ENCODE assay signal across 7 cellular contexts in the genomic region with DNA sequence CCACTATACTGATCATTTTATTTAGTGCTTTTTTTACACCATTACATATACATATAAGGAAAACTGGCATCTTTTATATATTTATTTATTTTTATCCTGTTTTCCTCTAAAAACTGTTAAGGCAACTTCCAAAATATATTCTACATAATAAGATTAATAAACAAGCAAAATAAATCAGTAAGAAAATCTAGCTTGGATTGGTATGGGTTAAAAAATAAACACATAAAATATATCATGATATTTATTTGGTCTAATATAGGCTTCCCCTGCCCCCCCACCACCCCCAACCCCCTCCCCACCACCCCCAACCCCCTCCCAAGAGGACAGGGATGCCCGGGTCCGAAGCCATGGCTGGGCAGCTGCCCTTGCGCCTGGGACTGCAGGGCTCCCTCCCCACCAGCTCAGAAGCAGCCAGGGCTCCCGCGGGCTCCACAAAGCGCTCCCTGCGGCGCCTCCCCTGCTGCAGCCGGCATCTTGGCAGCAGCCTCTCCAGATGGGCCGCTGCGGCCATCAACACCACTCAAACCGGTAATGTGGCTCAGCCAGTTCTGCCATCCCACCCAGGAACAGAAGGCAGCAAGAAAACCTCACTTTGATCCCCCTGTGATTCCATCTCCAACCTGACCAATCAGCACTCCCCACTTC.
A peak's percentile ranks its signal among the peaks of the same experiment; 100 is the strongest.
DNase-seq lines count a peak whose midpoint lies in the region; ATAC-seq, FAIRE-seq and TF ChIP-seq lines count a peak whose summit lies in the region.
"Not testable (repeated sequence)": the region's sequence is repeated elsewhere in the genome, so short reads cannot be mapped to it uniquely, and the experiment has no call there.

No MANE protein-coding gene starts in this region.

- not testable (repeated sequence) for H3K27me3 ChIP-seq in H7 (ENCODE audit: control insufficient read depth, insufficient read depth, low read length); endodermal cell (ENCODE audit: control insufficient read depth, insufficient read depth, low read length, poor library complexity, severe bottlenecking); HepG2 (ENCODE audit: control insufficient read depth in 1 of 2, insufficient read depth in 2 of 2, low read length in 2 of 2)

- 87% methylated on average over 12 of the region's 12 CpGs; no CpG with 5 or more reads in 1 of the 2 experiments for WGBS in endodermal cell (ENCODE audit: insufficient coverage in 1 of 2, insufficient read length in 1 of 2), 2 experiments
- 23% methylated on average over 10 of the region's 12 CpGs for WGBS in HepG2 (ENCODE audit: low lambda C conversion rate)

- H3K27ac Mint-ChIP-seq in endodermal cell = not testable (repeated sequence)

- in situ Hi-C loops in HepG2 (cut with HindIII; ENCODE audit: extremely low pct_ligation_motif_present, low pct_unique_long_range_greater_than_20kb) = not testable (repeated sequence)

- not testable (repeated sequence) for TF ChIP-seq RAD21 in HepG2 (CRISPR knock-in tag; IDR thresholded peaks at IDR 0.05)

- not testable (repeated sequence) for FAIRE-seq in HepG2 (lab: Jason Lieb, UNC)

- not testable (repeated sequence) for H3K9ac ChIP-seq in endodermal cell (ENCODE audit: extremely low read depth, low read length, poor library complexity, severe bottlenecking); HepG2 (ENCODE audit: insufficient read depth, low read depth, low read length)

- H3K4me1 Mint-ChIP-seq in endodermal cell = not testable (repeated sequence)

- DNase-seq in DMS 273 (lab: John Stamatoyannopoulos, UW; ENCODE audit: unreplicated experiment) (peak; percentile 77), H7 (peak; percentile 63), NCI-H1105 treated with DMSO at 0.1 percent for 48 hours (lab: John Stamatoyannopoulos, UW) (peak; percentile 11), NCI-H2171 treated with DMSO at 0.1 percent for 48 hours (lab: John Stamatoyannopoulos, UW) (peak; percentile 17), NCI-H748 (lab: John Stamatoyannopoulos, UW; ENCODE audit: unreplicated experiment) (peak; percentile 30), endodermal cell (peak; percentile 54)
- not testable (repeated sequence) for DNase-seq in HepG2 (ENCODE audit: low spot score)

- not testable (repeated sequence) for H4K20me1 ChIP-seq in HepG2 (ENCODE audit: insufficient read depth, low read length)

- not testable (repeated sequence) for H3K79me2 ChIP-seq in HepG2 (ENCODE audit: insufficient read depth, low read length)

- not testable (repeated sequence) for TF ChIP-seq EP300 in HepG2 (IDR thresholded peaks at IDR 0.05; ENCODE audit: low read depth in 2 of 2, low read length in 2 of 2); HepG2 (CRISPR knock-in tag; IDR thresholded peaks at IDR 0.05; ENCODE audit: borderline replicate concordance)

- H3K36me3 Mint-ChIP-seq in endodermal cell (ENCODE audit: low read depth) = not testable (repeated sequence)

- not testable (repeated sequence) for H3K4me3 ChIP-seq in H7 (ENCODE audit: insufficient read depth, low read depth, low read length); endodermal cell (ENCODE audit: low read length); HepG2 (replicated peaks in 1 of 3; ENCODE audit: insufficient read depth in 1 of 3, low read depth in 2 of 3, low read length in 3 of 3)

- H3K36me3 ChIP-seq in H7 (replicated peaks; ENCODE audit: control insufficient read depth, insufficient read depth, low read length); endodermal cell (ENCODE audit: control insufficient read depth, insufficient read depth, low read length); HepG2 (replicated peaks in 1 of 2; ENCODE audit: control insufficient read depth in 1 of 2, insufficient read depth in 2 of 2, low read length in 2 of 2): not testable (repeated sequence)

- H3K27ac ChIP-seq in endodermal cell (ENCODE audit: low read depth, low read length); HepG2 (ENCODE audit: extremely low read length, insufficient read depth, low read length): not testable (repeated sequence)

- CTCF ChIA-PET in HepG2 (lab: Yijun Ruan, JAX; ENCODE audit: low intra/inter-chr PET ratio, low total read pairs) = not testable (repeated sequence)

- intact Hi-C loops in HepG2 (cut with micrococcal nuclease; ENCODE audit: unreplicated experiment) = not testable (repeated sequence)

- not testable (repeated sequence) for TF ChIP-seq POLR2A in HepG2 (IDR thresholded peaks at IDR 0.05; ENCODE audit: insufficient read depth in 1 of 2, low read depth in 2 of 2, low read length in 2 of 2)

- not testable (repeated sequence) for H3K4me1 ChIP-seq in endodermal cell (ENCODE audit: control insufficient read depth, insufficient read depth, low read length); HepG2 (ENCODE audit: insufficient read depth, low read length)

- not testable (repeated sequence) for H2AFZ ChIP-seq in HepG2 (ENCODE audit: low read length)

- not testable (repeated sequence) for BruUV-seq in HepG2 (replicated peaks; lab: Mats Ljungman, UMichigan)

- not testable (repeated sequence) for H3K4me3 Mint-ChIP-seq in endodermal cell

- ATAC-seq in HepG2 = not testable (repeated sequence)

- peaks cover 19% of the 10 kb centered on the region for H3K27me3 Mint-ChIP-seq in endodermal cell (ENCODE audit: insufficient read depth)

- not testable (repeated sequence) for TF ChIP-seq CTCF in endodermal cell (conservative IDR thresholded peaks at IDR 0.05); HepG2 (CRISPR knock-in tag; IDR thresholded peaks at IDR 0.05)

- H3K9me3 Mint-ChIP-seq in endodermal cell = not testable (repeated sequence)

- H3K9me3 ChIP-seq in endodermal cell (ENCODE audit: control insufficient read depth, low read length); HepG2 (ENCODE audit: low read length): not testable (repeated sequence)

- not testable (repeated sequence) for H3K4me2 ChIP-seq in HepG2 (ENCODE audit: low read depth, low read length)

- POLR2A ChIA-PET in HepG2 (lab: Yijun Ruan, JAX) = not testable (repeated sequence)

TF ChIP-seq in HepG2, 621 proteins besides CTCF, POLR2A, EP300 and RAD21:
- peak; percentile 78 for TF ChIP-seq HNRNPK (IDR thresholded peaks at IDR 0.05; ENCODE audit: low read depth, low read length, poor library complexity, severe bottlenecking)
